Comparison of ENCODE assay signal across 1 cellular context in the genomic region with DNA sequence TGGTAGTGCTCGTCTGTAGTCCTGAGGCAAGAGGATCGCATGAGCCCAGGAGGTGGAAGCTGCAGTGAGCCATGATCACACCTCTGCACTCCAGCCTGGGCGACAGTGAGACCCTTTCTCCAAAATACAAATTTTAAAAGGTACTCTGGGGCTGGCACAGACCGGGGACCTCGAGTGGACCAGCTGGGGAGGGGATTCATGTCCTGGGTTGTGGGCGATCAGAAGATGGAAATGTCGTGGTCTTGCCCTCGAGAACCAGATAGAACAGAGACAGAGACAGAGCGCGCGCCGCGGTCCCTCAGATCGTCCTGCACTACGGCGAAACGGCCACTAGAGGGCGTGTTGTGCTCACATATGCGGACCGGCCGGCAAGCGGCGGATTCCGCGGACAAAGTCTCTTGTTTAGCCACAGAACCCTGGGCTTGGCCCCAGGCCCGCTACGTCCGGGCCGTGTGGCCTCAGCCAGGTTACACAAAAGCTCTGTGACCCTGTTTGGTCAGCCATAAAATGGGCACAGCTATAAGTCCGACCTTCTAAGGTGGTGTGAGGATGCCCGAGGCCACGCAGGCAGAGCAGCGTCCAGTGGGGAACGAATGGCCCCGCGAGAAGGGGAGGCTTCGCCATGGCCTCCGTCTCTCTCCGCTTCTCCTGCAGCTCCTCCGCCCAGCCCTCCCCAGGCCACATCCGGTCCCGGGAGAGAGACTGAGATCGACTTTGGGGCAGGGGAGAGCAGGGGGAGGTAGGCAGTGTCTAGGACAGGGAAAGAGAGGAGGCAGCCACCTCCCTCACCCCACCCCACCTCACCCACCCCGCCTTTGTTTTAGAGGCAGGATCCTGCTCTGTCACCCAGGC.
TF ChIP-seq lines count a peak whose summit lies in the region.

No MANE protein-coding gene starts in this region.

TF ChIP-seq in HepG2, 621 proteins besides CTCF, POLR2A, EP300 and RAD21 (continued from another document and continues in another):
- no peak for TF ChIP-seq ZNF292 (CRISPR knock-in tag; IDR thresholded peaks at IDR 0.05; ENCODE audit: borderline replicate concordance, low read depth)
- no peak for TF ChIP-seq ZNF850 (CRISPR knock-in tag; conservative IDR thresholded peaks at IDR 0.05)
- 0 out of 2 replicates have a peak, but pooled peaks have one; percentile 44 for TF ChIP-seq ZBTB14 (CRISPR knock-in tag; IDR thresholded peaks at IDR 0.05)
- TF ChIP-seq ZNF510 (CRISPR knock-in tag; IDR thresholded peaks at IDR 0.05; ENCODE audit: low read depth) = no peak
- peak; percentile 54 for TF ChIP-seq AGO1 (IDR thresholded peaks at IDR 0.05; ENCODE audit: low read depth, low read length, poor library complexity, severe bottlenecking)
- TF ChIP-seq, protein P1, sequence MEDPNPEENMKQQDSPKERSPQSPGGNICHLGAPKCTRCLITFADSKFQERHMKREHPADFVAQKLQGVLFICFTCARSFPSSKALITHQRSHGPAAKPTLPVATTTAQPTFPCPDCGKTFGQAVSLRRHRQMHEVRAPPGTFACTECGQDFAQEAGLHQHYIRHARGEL (CRISPR knock-in tag; IDR thresholded peaks at IDR 0.05) = no peak
- TF ChIP-seq NFYC (CRISPR knock-in tag; IDR thresholded peaks at IDR 0.05) = no peak
- no peak for TF ChIP-seq NFRKB (IDR thresholded peaks at IDR 0.05)
- no peak for TF ChIP-seq E2F5 (CRISPR knock-in tag; conservative IDR thresholded peaks at IDR 0.05)
- TF ChIP-seq SMAD9 (CRISPR knock-in tag; IDR thresholded peaks at IDR 0.05) = no peak
- no peak for TF ChIP-seq NFE2L2 (IDR thresholded peaks at IDR 0.05; ENCODE audit: low read length)
- TF ChIP-seq SATB2 (CRISPR knock-in tag; IDR thresholded peaks at IDR 0.05) = no peak
- no peak for TF ChIP-seq ZNF10 (CRISPR knock-in tag; IDR thresholded peaks at IDR 0.05; ENCODE audit: borderline replicate concordance, low read depth)
- TF ChIP-seq EEA1 (CRISPR knock-in tag; IDR thresholded peaks at IDR 0.05; ENCODE audit: borderline replicate concordance) = peak; percentile 87; the same call in 1 of the 2 replicates
- TF ChIP-seq ZNF383 (CRISPR knock-in tag; IDR thresholded peaks at IDR 0.05; ENCODE audit: borderline replicate concordance) = no peak
- no peak for TF ChIP-seq TEAD2 (CRISPR knock-in tag; IDR thresholded peaks at IDR 0.05)
- TF ChIP-seq YY1 (IDR thresholded peaks at IDR 0.05; ENCODE audit: insufficient read depth, insufficient replicate concordance, low read depth, low read length) = peak; percentile 68
- TF ChIP-seq ZFP82 (CRISPR knock-in tag; IDR thresholded peaks at IDR 0.05; ENCODE audit: borderline replicate concordance) = no peak
- TF ChIP-seq ZNF605 (CRISPR knock-in tag; IDR thresholded peaks at IDR 0.05) = peak; percentile 90
- no peak for TF ChIP-seq PBX3 (CRISPR knock-in tag; IDR thresholded peaks at IDR 0.05; ENCODE audit: borderline replicate concordance)
- peak; percentile 66; the same call in 1 of the 2 replicates for TF ChIP-seq IRF2 (CRISPR knock-in tag; IDR thresholded peaks at IDR 0.05)
- TF ChIP-seq ZNF296 (CRISPR knock-in tag; conservative IDR thresholded peaks at IDR 0.05) = no peak
- no peak for TF ChIP-seq ZNF224 (CRISPR knock-in tag; IDR thresholded peaks at IDR 0.05)
- no peak for TF ChIP-seq ZNF484 (CRISPR knock-in tag; IDR thresholded peaks at IDR 0.05; ENCODE audit: borderline replicate concordance, low read depth)
- 0 out of 2 replicates have a peak, but pooled peaks have one; percentile 30 for TF ChIP-seq NFE2L1 (CRISPR knock-in tag; IDR thresholded peaks at IDR 0.05; ENCODE audit: borderline replicate concordance)
- TF ChIP-seq, protein P2, sequence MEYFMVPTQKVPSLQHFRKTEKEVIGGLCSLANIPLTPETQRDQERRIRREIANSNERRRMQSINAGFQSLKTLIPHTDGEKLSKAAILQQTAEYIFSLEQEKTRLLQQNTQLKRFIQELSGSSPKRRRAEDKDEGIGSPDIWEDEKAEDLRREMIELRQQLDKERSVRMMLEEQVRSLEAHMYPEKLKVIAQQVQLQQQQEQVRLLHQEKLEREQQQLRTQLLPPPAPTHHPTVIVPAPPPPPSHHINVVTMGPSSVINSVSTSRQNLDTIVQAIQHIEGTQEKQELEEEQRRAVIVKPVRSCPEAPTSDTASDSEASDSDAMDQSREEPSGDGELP (IDR thresholded peaks at IDR 0.05; ENCODE audit: borderline replicate concordance, low read depth) = no peak
- no peak for TF ChIP-seq PAWR (CRISPR knock-in tag; IDR thresholded peaks at IDR 0.05; ENCODE audit: borderline replicate concordance)
- no peak for TF ChIP-seq ZNF644 (CRISPR knock-in tag; IDR thresholded peaks at IDR 0.05; ENCODE audit: low read depth)
- no peak for TF ChIP-seq CENPT (CRISPR knock-in tag; IDR thresholded peaks at IDR 0.05; ENCODE audit: low read depth)
- TF ChIP-seq, protein P3, sequence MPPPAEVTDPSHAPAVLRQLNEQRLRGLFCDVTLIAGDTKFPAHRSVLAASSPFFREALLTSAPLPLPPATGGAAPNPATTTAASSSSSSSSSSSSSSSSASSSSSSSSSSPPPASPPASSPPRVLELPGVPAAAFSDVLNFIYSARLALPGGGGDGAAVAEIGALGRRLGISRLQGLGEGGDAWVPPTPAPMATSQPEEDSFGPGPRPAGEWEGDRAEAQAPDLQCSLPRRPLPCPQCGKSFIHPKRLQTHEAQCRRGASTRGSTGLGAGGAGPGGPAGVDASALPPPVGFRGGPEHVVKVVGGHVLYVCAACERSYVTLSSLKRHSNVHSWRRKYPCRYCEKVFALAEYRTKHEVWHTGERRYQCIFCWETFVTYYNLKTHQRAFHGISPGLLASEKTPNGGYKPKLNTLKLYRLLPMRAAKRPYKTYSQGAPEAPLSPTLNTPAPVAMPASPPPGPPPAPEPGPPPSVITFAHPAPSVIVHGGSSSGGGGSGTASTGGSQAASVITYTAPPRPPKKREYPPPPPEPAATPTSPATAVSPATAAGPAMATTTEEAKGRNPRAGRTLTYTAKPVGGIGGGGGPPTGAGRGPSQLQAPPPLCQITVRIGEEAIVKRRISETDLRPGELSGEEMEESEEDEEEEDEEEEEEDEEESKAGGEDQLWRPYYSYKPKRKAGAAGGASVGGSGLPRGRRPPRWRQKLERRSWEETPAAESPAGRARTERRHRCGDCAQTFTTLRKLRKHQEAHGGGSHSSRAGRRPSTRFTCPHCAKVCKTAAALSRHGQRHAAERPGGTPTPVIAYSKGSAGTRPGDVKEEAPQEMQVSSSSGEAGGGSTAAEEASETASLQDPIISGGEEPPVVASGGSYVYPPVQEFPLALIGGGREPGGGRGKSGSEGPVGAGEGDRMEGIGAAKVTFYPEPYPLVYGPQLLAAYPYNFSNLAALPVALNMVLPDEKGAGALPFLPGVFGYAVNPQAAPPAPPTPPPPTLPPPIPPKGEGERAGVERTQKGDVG (CRISPR knock-in tag; IDR thresholded peaks at IDR 0.05; ENCODE audit: borderline replicate concordance) = peak; percentile 57; the same call in 1 of the 2 replicates
- no peak for TF ChIP-seq ZNF460 (CRISPR knock-in tag; IDR thresholded peaks at IDR 0.05; ENCODE audit: borderline replicate concordance)
- TF ChIP-seq FOSL2 (CRISPR knock-in tag; IDR thresholded peaks at IDR 0.05) = peak; percentile 58
- peak; percentile 79; the same call in 1 of the 2 replicates for TF ChIP-seq E2F2 (CRISPR knock-in tag; IDR thresholded peaks at IDR 0.05; ENCODE audit: borderline replicate concordance)
- TF ChIP-seq, protein P4, sequence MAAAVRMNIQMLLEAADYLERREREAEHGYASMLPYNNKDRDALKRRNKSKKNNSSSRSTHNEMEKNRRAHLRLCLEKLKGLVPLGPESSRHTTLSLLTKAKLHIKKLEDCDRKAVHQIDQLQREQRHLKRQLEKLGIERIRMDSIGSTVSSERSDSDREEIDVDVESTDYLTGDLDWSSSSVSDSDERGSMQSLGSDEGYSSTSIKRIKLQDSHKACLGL (CRISPR knock-in tag; IDR thresholded peaks at IDR 0.05) = no peak
- TF ChIP-seq GZF1 (CRISPR knock-in tag; IDR thresholded peaks at IDR 0.05) = no peak
- peak; percentile 78 for TF ChIP-seq GABPB1 (CRISPR knock-in tag; IDR thresholded peaks at IDR 0.05)
- TF ChIP-seq NCOR1 (IDR thresholded peaks at IDR 0.05; ENCODE audit: borderline replicate concordance, low read length) = no peak
- TF ChIP-seq, protein P5, sequence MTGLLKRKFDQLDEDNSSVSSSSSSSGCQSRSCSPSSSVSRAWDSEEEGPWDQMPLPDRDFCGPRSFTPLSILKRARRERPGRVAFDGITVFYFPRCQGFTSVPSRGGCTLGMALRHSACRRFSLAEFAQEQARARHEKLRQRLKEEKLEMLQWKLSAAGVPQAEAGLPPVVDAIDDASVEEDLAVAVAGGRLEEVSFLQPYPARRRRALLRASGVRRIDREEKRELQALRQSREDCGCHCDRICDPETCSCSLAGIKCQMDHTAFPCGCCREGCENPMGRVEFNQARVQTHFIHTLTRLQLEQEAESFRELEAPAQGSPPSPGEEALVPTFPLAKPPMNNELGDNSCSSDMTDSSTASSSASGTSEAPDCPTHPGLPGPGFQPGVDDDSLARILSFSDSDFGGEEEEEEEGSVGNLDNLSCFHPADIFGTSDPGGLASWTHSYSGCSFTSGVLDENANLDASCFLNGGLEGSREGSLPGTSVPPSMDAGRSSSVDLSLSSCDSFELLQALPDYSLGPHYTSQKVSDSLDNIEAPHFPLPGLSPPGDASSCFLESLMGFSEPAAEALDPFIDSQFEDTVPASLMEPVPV (CRISPR knock-in tag; IDR thresholded peaks at IDR 0.05) = no peak
- TF ChIP-seq ZNF33A (CRISPR knock-in tag; IDR thresholded peaks at IDR 0.05; ENCODE audit: borderline replicate concordance) = no peak
- TF ChIP-seq ZKSCAN1 (IDR thresholded peaks at IDR 0.05; ENCODE audit: low read length) = no peak
- peak; percentile 61; the same call in 1 of the 2 replicates for TF ChIP-seq MED1 (CRISPR knock-in tag; IDR thresholded peaks at IDR 0.05)
- no peak for TF ChIP-seq TOE1 (CRISPR knock-in tag; IDR thresholded peaks at IDR 0.05)
- no peak for TF ChIP-seq TCF7L2 (IDR thresholded peaks at IDR 0.05; ENCODE audit: low read depth, low read length)
- TF ChIP-seq ZNF335 (CRISPR knock-in tag; IDR thresholded peaks at IDR 0.05) = no peak
- TF ChIP-seq TRIM22 (IDR thresholded peaks at IDR 0.05) = no peak
- peak; percentile 78 for TF ChIP-seq ZNF777 (CRISPR knock-in tag; IDR thresholded peaks at IDR 0.05)
- peak; percentile 70 for TF ChIP-seq THAP11 (CRISPR knock-in tag; IDR thresholded peaks at IDR 0.05)
- TF ChIP-seq ZNF382 (CRISPR knock-in tag; IDR thresholded peaks at IDR 0.05; ENCODE audit: borderline replicate concordance) = no peak
- no peak for TF ChIP-seq LCORL (IDR thresholded peaks at IDR 0.05)
- peak; percentile 58; the same call in 1 of the 2 replicates for TF ChIP-seq LCORL (CRISPR knock-in tag; IDR thresholded peaks at IDR 0.05)
- TF ChIP-seq SIN3A (IDR thresholded peaks at IDR 0.05; ENCODE audit: borderline replicate concordance, low read depth, low read length) = no peak
- TF ChIP-seq KLF13 (CRISPR knock-in tag; IDR thresholded peaks at IDR 0.05) = peak; percentile 89; the same call in 1 of the 2 replicates
- peak; percentile 21; the same call in 1 of the 2 replicates for TF ChIP-seq ZNF121 (CRISPR knock-in tag; IDR thresholded peaks at IDR 0.05)
